In the genomic region with DNA sequence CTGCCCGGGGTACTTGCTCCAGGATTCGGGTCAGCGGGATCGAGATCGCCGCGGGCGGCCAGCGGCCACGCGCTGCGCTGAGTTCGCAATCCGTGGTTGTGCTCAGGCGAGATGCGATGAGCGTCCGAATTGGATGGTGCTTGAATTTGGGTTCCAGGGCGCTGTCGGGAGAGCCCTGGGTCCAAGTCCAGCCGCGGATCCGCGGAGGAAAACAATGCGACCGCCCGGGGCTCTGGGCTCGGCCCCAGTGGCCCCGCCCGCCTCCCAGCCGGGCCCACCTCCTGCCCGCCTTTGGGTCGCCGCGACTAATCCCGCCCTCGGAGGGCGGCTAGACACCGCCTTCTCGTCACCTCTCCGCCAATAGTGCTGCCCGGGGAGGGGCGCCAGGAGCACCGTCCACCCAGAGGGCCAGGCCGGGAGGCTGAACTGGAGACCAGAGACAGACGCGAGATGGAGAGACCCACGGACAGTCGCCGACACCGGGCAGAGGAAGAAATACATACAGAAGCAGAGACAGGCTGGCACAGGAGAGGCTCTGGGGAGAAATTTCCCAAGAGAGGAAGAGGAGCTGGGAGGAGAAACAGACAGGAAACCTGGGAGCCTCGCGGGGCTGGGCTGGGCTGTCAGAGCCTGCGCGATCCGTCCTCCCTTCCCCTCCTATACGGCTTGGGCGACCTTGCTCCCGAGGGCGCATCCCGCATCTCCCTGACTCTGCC, we compare ENCODE assay signal across 8 cellular contexts. TPM values are rescaled to one million over a fixed set of nuclear protein-coding genes. Genes with fewer than 3 reads are reported as not detected.
DNase-seq lines count a peak whose midpoint lies in the region; ATAC-seq and TF ChIP-seq lines count a peak whose summit lies in the region.

SEMA6C (minus strand) TSS at position 216 of the 716 bp plus-strand sequence. CDS start 4,010 bp downstream, outside the sequence.

- TF ChIP-seq POLR2A in testis (IDR thresholded peaks at IDR 0.05): peak; percentile 68

- peaks cover 10% of the 10 kb centered on the region for H3K27me3 Mint-ChIP-seq in activated naive CD8-positive, alpha-beta T cell treated with anti-CD3 and anti-CD28 coated beads for 36 hours

- 0 to 1% methylated on average over 10 to 60 of the region's 61 CpGs for WGBS in testis, 2 donors

- POLR2A ChIA-PET in GM10248 (lab: Yijun Ruan, JAX): no interaction called here

- peak within 1 kb of the TSS; percentile 62 for H3K27ac Mint-ChIP-seq in activated naive CD8-positive, alpha-beta T cell treated with anti-CD3 and anti-CD28 coated beads for 36 hours

- H3K4me2 ChIP-seq in osteoblast (ENCODE audit: insufficient read depth, low read length): peak within 1 kb of the TSS; percentile 85

- intact Hi-C loops in testis (cut with DNase I; ENCODE audit: low total_unique reads): no loop called here

- peak within 1 kb of the TSS; percentile 93 for H2AFZ ChIP-seq in osteoblast (ENCODE audit: low read length)

- H3K4me1 ChIP-seq in osteoblast (ENCODE audit: insufficient read depth, low read length) (peaks cover 16% of the 10 kb centered on the region), testis (peaks cover 46% of the 10 kb centered on the region)

- CTCF ChIA-PET in GM10248 (lab: Yijun Ruan, JAX): interaction anchor here (3.3 to 7.5 kb wide), 3 partner anchors 9 to 46 kb away, joined by 11 to 56 read pairs (median 19); partner anchors contain the start of gene TNFAIP8L2

- H3K4me1 Mint-ChIP-seq in activated naive CD8-positive, alpha-beta T cell treated with anti-CD3 and anti-CD28 coated beads for 36 hours: peaks cover 4% of the 10 kb centered on the region

- H3K4me3 ChIP-seq in osteoblast (ENCODE audit: insufficient read depth, low read length) (peak within 1 kb of the TSS; percentile 83), testis (peak within 1 kb of the TSS; percentile 86 to 93)

- H3K9me3 Mint-ChIP-seq in activated naive CD8-positive, alpha-beta T cell treated with anti-CD3 and anti-CD28 coated beads for 36 hours: no peaks in the 10 kb centered on the region

- H3K36me3 Mint-ChIP-seq in activated naive CD8-positive, alpha-beta T cell treated with anti-CD3 and anti-CD28 coated beads for 36 hours: no peaks in the 10 kb centered on the region

- H3K9me3 ChIP-seq in osteoblast (ENCODE audit: low read depth, low read length): no peaks in the 10 kb centered on the region
- H3K9me3 ChIP-seq in testis: no peaks in the 10 kb centered on the region

- H3K36me3 ChIP-seq in osteoblast (ENCODE audit: insufficient read depth, low read length) (no peaks in the 10 kb centered on the region), testis (ENCODE audit: low read depth, missing control alignments) (no peaks in the 10 kb centered on the region)

- H3K79me2 ChIP-seq in osteoblast (ENCODE audit: insufficient read depth, low read length): no peaks in the 10 kb centered on the region

- TF ChIP-seq CTCF in GM10248 (IDR thresholded peaks at IDR 0.05; ENCODE audit: control extremely low read depth, extremely low read depth, low read depth, missing control alignments) (no peak), osteoblast (IDR thresholded peaks at IDR 0.05; ENCODE audit: extremely low read depth, low read depth, low read length) (no peak), testis (IDR thresholded peaks at IDR 0.05) (no peak)

- DNase-seq in GM10248 (ENCODE audit: extremely low spot score) (peak; percentile 94), NCI-H1092 treated with DMSO at 0.1 percent for 48 hours (lab: John Stamatoyannopoulos, UW) (peak; percentile 95), SKM-1 (lab: John Stamatoyannopoulos, UW; ENCODE audit: unreplicated experiment) (peak; percentile 98), glomerular visceral epithelial cell (ENCODE audit: extremely low spot score) (peak; percentile 93), osteoblast (ENCODE audit: insufficient read length, low spot score, missing footprints) (peak; percentile 98), testis (peak; percentile 97)
- DNase-seq in activated naive CD8-positive, alpha-beta T cell treated with anti-CD3 and anti-CD28 coated beads for 36 hours: peak; percentile 91

- H3K27me3 ChIP-seq in osteoblast (ENCODE audit: insufficient read depth, low read length): peaks cover 11% of the 10 kb centered on the region
- no peaks in the 10 kb centered on the region for H3K27me3 ChIP-seq in testis

- peaks cover 2% of the 10 kb centered on the region for H4K20me1 ChIP-seq in osteoblast (ENCODE audit: insufficient read depth, low read length)

- ATAC-seq in HG02642 (IDR thresholded peaks at IDR 0.05; ENCODE audit: poor library complexity, unreplicated experiment): peak; percentile 99

- peak within 1 kb of the TSS; percentile 58 for H3K27ac ChIP-seq in osteoblast (ENCODE audit: low read depth, low read length)
- peak within 1 kb of the TSS; percentile 66 to 85 for H3K27ac ChIP-seq in testis

- H3K4me3 Mint-ChIP-seq in activated naive CD8-positive, alpha-beta T cell treated with anti-CD3 and anti-CD28 coated beads for 36 hours: peak within 1 kb of the TSS; percentile 85

RNA-seq across cellular contexts. Expression of gene SEMA6C, which starts in this region (rescaled TPM):
- total RNA-seq in activated naive CD8-positive, alpha-beta T cell treated with anti-CD3 and anti-CD28 coated beads for 36 hours: 1 to 10 TPM; 1.4 to 4.1 TPM
- total RNA-seq in osteoblast: 1.5 and 2.2 TPM in 2 replicates
- total RNA-seq in testis: 100 to 1,000 TPM; 134 to 175 TPM
- 71.6 TPM for polyA plus RNA-seq in testis (ENCODE audit: insufficient read depth, low read depth, low replicate concordance)

Comparison
In these comparisons a context has a peak if more than half of its experiments do, and no peak if none do; other contexts are left out.
1. Peak in every context shown above with its lines: DNase-seq, ATAC-seq, H3K4me3 ChIP-seq and H3K27ac ChIP-seq.
2. RNA of gene SEMA6C (total RNA-seq): 134 to 175 TPM in testis; 1.4 to 4.1 TPM in activated naive CD8-positive, alpha-beta T cell treated with anti-CD3 and anti-CD28 coated beads for 36 hours and 1.5 to 2.2 TPM in osteoblast; every median in the first group is over 10 times any median in the second.